Comparison of ENCODE assay signal across 8 cellular contexts in the genomic region with DNA sequence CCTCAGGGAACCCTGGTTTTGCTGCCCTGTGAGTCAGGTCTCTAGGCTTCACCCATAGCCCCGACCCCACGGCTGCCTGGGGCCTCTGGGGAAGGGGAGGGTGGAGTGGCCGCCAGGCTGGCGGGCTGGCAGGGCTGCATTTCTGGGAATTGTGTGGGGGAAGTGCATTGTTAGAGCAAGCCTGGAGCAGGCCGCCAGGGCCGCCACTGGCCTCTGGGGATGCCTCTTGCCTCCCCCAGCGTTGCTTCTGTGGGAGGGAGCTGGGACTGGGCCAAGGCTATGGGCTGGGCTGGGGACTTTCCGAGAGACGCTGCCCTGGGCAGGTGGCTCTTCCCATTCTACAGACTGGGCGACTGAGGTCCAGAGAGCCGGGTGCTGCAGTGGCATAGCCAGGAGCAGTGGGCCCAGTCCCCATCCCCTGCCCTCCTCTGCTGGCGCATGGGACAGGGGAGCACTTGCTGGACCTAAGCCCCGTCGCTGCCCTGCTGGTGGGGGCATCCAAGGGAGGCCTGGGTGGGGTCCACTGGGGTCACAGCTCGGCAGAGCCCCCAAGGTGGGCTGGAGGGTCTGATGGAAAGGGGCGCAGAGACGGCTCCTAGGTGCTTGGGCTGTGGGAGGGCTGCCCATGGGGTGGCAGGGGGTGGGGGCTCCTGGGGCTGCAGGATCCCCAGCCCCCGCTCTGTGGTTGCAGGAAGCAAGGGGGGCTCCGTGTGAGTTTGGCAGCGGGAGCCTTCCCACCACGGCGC. TPM values are rescaled to one million over a fixed set of nuclear protein-coding genes. Genes with fewer than 3 reads are reported as not detected.
DNase-seq lines count a peak whose midpoint lies in the region; ATAC-seq and TF ChIP-seq lines count a peak whose summit lies in the region.
"Had no signal": no experiment of that assay in that cellular context is flagged by ENCODE, and none has a peak within 500 bp of the region (broad histone marks: within the 10 kb centered on the region; RNA-seq: fewer than 3 reads in every experiment).

No MANE protein-coding gene starts in this region.

- H3K4me1 ChIP-seq in BLaER1 = peaks cover 77% of the 10 kb centered on the region
- peaks cover 6 to 43% of the 10 kb centered on the region in 2 donors for H3K4me1 ChIP-seq in left lung

- 0 out of 2 replicates have a peak overlapping the region, but pooled peaks have one; percentile 30 for H3K27ac ChIP-seq in BLaER1
- peak overlapping the region; percentile 77 for H3K27ac ChIP-seq in left lung

- peak overlapping the region; percentile 53; the same call in 1 of the 2 replicates for H3K9ac ChIP-seq in BLaER1

- intact Hi-C loops in left lung (cut with DNase I) = no loop called here

- peak in 1 of 2 donors; percentile 12 for TF ChIP-seq CTCF in left lung (IDR thresholded peaks at IDR 0.05)

- H3K4me2 ChIP-seq in BLaER1 = peak overlapping the region; percentile 89

- H3K9me3 ChIP-seq in BLaER1 (no peaks in the 10 kb centered on the region), left lung (no peaks in the 10 kb centered on the region)

- H3K36me3 ChIP-seq in BLaER1 (no peaks in the 10 kb centered on the region), left lung (no peaks in the 10 kb centered on the region)

- peaks cover 33% of the 10 kb centered on the region for H3K27me3 ChIP-seq in BLaER1
- H3K27me3 ChIP-seq in left lung = peaks cover 0 to 63% of the 10 kb centered on the region in 2 donors

- H4K20me1 ChIP-seq in BLaER1 = no peaks in the 10 kb centered on the region

- DNase-seq in RPMI8226 (peak; percentile 72), left lung (no peak), T-helper 2 cell (no peak)
- DNase-seq: dorsolateral prefrontal cortex; stimulated activated CD4-positive, alpha-beta T cell treated with anti-CD3 and anti-CD28 coated beads, Interleukin-2, amount 100 ng/mL, for 48 hours had no signal

- ATAC-seq in left lung (peak; percentile 9), GM18861 (IDR thresholded peaks at IDR 0.05; ENCODE audit: unreplicated experiment) (no peak), HG02870 (IDR thresholded peaks at IDR 0.05; ENCODE audit: unreplicated experiment) (no peak)

- H3K4me3 ChIP-seq in BLaER1 = no peak overlapping the region
- H3K4me3 ChIP-seq in left lung = no peak overlapping the region

RNA-seq across cellular contexts. Expression of a gene that starts 6.6 kb away (rescaled TPM):
- 10 to 100 TPM; 40.3 to 69.2 TPM for total RNA-seq in left lung

RNA-seq across cellular contexts. Expression of a gene that starts 6.9 kb away (rescaled TPM):
- total RNA-seq in left lung = 10 to 100 TPM; 31.2 to 34.3 TPM

RNA-seq across cellular contexts. Expression of a gene that starts 20.1 kb away (rescaled TPM):
- total RNA-seq in left lung = 1 to 10 TPM in 1 of 2 donors, under 1 TPM in 1; 0.76 to 1.0 TPM

RNA-seq across cellular contexts. Expression of a gene that starts 23.3 kb away (rescaled TPM):
- 10 to 100 TPM; 23.4 to 63.9 TPM for total RNA-seq in left lung

RNA-seq across cellular contexts. Expression of a gene that starts 23.8 kb away (rescaled TPM):
- 1 to 10 TPM; 1.8 to 2.0 TPM for total RNA-seq in left lung
